ENCODE assay signal across 8 cellular contexts in the genomic region with DNA sequence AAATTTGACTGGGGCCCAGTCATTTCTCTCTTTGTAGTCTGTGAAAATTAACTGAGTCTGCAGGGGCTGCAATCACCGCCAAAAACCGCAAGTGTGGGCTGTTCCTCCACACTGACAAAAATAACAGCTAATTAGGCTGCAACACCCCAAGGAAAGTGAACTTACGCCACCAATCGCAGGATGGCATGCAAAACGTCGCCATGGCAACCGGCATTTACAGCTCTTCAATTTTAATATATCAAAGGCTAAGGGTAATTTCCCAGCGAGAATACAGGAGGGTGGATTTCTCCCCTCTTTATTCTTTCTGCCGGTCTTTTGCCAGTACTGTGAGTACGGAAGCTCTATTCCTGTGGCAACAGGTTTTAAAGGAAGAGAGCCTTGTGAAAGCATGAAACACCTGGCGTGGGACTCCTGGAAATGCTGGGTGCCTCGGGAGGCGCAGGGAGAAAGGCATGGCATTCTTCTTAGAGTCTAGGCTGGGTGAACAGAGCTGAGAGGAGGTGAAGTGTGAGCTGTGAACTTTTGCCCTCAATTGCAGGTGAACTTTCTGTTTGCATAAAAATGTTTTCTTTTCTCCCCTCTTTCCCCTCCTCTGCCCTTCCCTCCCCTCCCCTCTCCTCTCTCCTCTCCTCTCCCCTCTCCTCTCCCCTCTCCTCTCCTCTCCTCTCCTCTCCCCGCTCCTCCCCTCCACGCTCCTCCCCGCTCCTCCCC.
DNase-seq lines count a peak whose midpoint lies in the region; ATAC-seq and TF ChIP-seq lines count a peak whose summit lies in the region.

No MANE protein-coding gene starts in this region.

- TF ChIP-seq CTCF in dorsolateral prefrontal cortex (IDR thresholded peaks at IDR 0.05 in 54 of 56, conservative IDR thresholded peaks at IDR 0.05 in 2 of 56; ENCODE audit: low read depth in 1 of 56, partially characterized antibody in 56 of 56) (peak in 1 of 56 donors; percentile 15), brain microvascular endothelial cell (IDR thresholded peaks at IDR 0.05; ENCODE audit: low read depth, low read length, missing control alignments) (no peak)

- in situ Hi-C loops in brain microvascular endothelial cell (cut with HindIII; ENCODE audit: low pct_ligation_motif_present, low sequenced_read_pairs) = no loop called here

- peak overlapping the region in 19 of 59 donors; percentile 23 to 84 (median 58) for H3K27ac ChIP-seq in dorsolateral prefrontal cortex
- peak overlapping the region in 13 of 21 experiments; percentile 12 to 81 (median 58) for H3K27ac ChIP-seq in skin epidermis
- no peak overlapping the region for H3K27ac ChIP-seq in brain microvascular endothelial cell

- H3K36me3 ChIP-seq in brain microvascular endothelial cell (replicated peaks) = no peaks in the 10 kb centered on the region

- DNase-seq in NCI-H1694 (lab: John Stamatoyannopoulos, UW) (peak; percentile 30), dorsolateral prefrontal cortex (peak in 8 of 10 donors; percentile 37 to 69 (median 52)), brain microvascular endothelial cell (no peak), cerebellar cortex (ENCODE audit: low spot score) (no peak)
- peak; percentile 68 to 78 for DNase-seq in activated CD4-positive, alpha-beta T cell treated with anti-CD3 and anti-CD28 coated beads for 24 hours (ENCODE audit: low read depth in 2 of 2)

- H3K27me3 ChIP-seq in dorsolateral prefrontal cortex (peaks cover 0 to 5% (median 0%) of the 10 kb centered on the region in 45 donors), brain microvascular endothelial cell (replicated peaks) (no peaks in the 10 kb centered on the region)

- peak overlapping the region in 48 of 59 donors; percentile 1 to 52 (median 38) for H3K4me3 ChIP-seq in dorsolateral prefrontal cortex
- no peak overlapping the region for H3K4me3 ChIP-seq in skin epidermis
- H3K4me3 ChIP-seq in brain microvascular endothelial cell (ENCODE audit: low read depth, low read length) = no peak overlapping the region

- intact Hi-C loops in dorsolateral prefrontal cortex (cut with DNase I) = no loop called here

- ATAC-seq in GM18511 (IDR thresholded peaks at IDR 0.05; ENCODE audit: unreplicated experiment) (peak; percentile 83), HG02759 (IDR thresholded peaks at IDR 0.05; ENCODE audit: unreplicated experiment) (peak; percentile 83)

Comparison
In these comparisons a context has a peak if more than half of its experiments do, and no peak if none do; other contexts are left out.
1. DNase-seq: peak in NCI-H1694 (single experiment), activated CD4-positive, alpha-beta T cell treated with anti-CD3 and anti-CD28 coated beads for 24 hours (2 of 2) and dorsolateral prefrontal cortex (8 of 10); none in brain microvascular endothelial cell (single experiment) and cerebellar cortex (single experiment).
2. H3K4me3 ChIP-seq: peak in dorsolateral prefrontal cortex (48 of 59); none in skin epidermis (0 of 7) and brain microvascular endothelial cell (single experiment).